ENCODE assay signal across 12 cellular contexts in the genomic region with DNA sequence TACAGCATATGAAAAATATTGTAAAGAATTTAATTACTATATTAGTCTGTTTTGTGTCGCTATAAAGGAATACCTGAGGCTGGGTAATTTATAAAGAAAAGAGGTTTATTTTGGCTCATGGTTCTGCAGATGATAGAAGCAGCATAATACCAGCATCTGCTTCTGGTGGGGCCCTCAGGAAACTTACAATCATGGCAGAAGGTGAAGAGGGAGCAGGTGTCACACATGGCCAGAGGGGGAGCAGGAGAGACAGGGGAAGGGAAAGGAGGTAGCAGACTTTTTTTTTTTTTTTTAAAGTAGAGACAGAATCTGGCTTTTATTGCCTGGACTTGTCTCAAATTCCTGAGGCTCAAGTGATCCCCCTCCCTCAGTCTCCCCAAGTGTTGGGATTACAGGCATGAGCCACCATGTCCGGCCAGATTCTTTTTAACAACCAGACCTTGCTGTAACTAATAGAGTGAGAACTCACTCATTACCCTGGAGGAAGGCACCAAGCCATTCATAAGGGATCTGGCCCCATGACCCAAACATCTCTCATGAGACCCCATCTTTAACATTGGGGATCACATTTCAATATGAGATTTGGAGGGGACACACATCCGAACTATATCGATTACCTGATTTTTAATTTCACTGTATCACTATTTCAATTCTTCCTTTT.
DNase-seq lines count a peak whose midpoint lies in the region; ATAC-seq and TF ChIP-seq lines count a peak whose summit lies in the region.
"Had no signal": no experiment of that assay in that cellular context is flagged by ENCODE, and none has a peak within 500 bp of the region (broad histone marks: within the 10 kb centered on the region; RNA-seq: fewer than 3 reads in every experiment).

No MANE protein-coding gene starts in this region.

- no peaks in the 10 kb centered on the region for H3K27me3 ChIP-seq in CD4-positive, CD25-positive, alpha-beta regulatory T cell (ENCODE audit: control insufficient read depth, insufficient read depth, low read length)
- no peaks in the 10 kb centered on the region for H3K27me3 ChIP-seq in uterus
- H3K27me3 ChIP-seq: tibial nerve had no signal

- no peak overlapping the region for H3K4me3 Mint-ChIP-seq in CD4-positive, CD25-positive, alpha-beta regulatory T cell
- H3K4me3 Mint-ChIP-seq in T-helper 17 cell, result no peak overlapping the region

- TF ChIP-seq POLR2A in uterus (IDR thresholded peaks at IDR 0.05), result no peak

- H3K27ac Mint-ChIP-seq in CD4-positive, CD25-positive, alpha-beta regulatory T cell, result peak overlapping the region in 1 of 3 donors; percentile 61
- H3K27ac Mint-ChIP-seq in T-helper 17 cell, result no peak overlapping the region

- peak; percentile 31; the same call in 1 of the 2 replicates for TF ChIP-seq CTCF in GM12875 (IDR thresholded peaks at IDR 0.05; ENCODE audit: borderline replicate concordance, insufficient read depth, low read depth, low read length)
- TF ChIP-seq CTCF in fibroblast of pulmonary artery (IDR thresholded peaks at IDR 0.05; ENCODE audit: low read length, missing control alignments), result peak; percentile 18
- no peak for TF ChIP-seq CTCF in uterus (IDR thresholded peaks at IDR 0.05)

- H3K4me1 Mint-ChIP-seq in CD4-positive, CD25-positive, alpha-beta regulatory T cell, result peaks cover 2 to 13% (median 10%) of the 10 kb centered on the region in 4 donors
- peaks cover 6% of the 10 kb centered on the region for H3K4me1 Mint-ChIP-seq in T-helper 17 cell

- no peaks in the 10 kb centered on the region for H3K27me3 Mint-ChIP-seq in CD4-positive, CD25-positive, alpha-beta regulatory T cell
- H3K27me3 Mint-ChIP-seq in T-helper 17 cell, result no peaks in the 10 kb centered on the region

- H3K9me3 Mint-ChIP-seq in CD4-positive, CD25-positive, alpha-beta regulatory T cell, result no peaks in the 10 kb centered on the region

- intact Hi-C loops in uterus (cut with DNase I; ENCODE audit: low total_unique reads), result no loop called here
- intact Hi-C loops in left colon (cut with DNase I, micrococcal nuclease), result no loop called here

- H3K36me3 ChIP-seq in CD4-positive, CD25-positive, alpha-beta regulatory T cell (ENCODE audit: control insufficient read depth, insufficient read depth, low read length), result peaks cover 2% of the 10 kb centered on the region
- no peaks in the 10 kb centered on the region for H3K36me3 ChIP-seq in uterus
- H3K36me3 ChIP-seq: tibial nerve had no signal

- no peaks in the 10 kb centered on the region for H3K4me1 ChIP-seq in CD4-positive, CD25-positive, alpha-beta regulatory T cell (ENCODE audit: control insufficient read depth, insufficient read depth, low read length, poor library complexity, severe bottlenecking)
- peaks cover 0 to 8% of the 10 kb centered on the region in 2 donors for H3K4me1 ChIP-seq in uterus

- H3K4me3 ChIP-seq in CD4-positive, CD25-positive, alpha-beta regulatory T cell (ENCODE audit: low read depth, low read length), result no peak overlapping the region
- no peak overlapping the region for H3K4me3 ChIP-seq in GM12875 (ENCODE audit: low read depth, low read length)
- no peak overlapping the region for H3K4me3 ChIP-seq in fibroblast of pulmonary artery (replicated peaks; ENCODE audit: low read depth, low read length)
- no peak overlapping the region for H3K4me3 ChIP-seq in uterus
- H3K4me3 ChIP-seq: tibial nerve had no signal

- H3K27ac ChIP-seq in CD4-positive, CD25-positive, alpha-beta regulatory T cell (ENCODE audit: insufficient read depth, low read length, poor library complexity, severe bottlenecking), result no peak overlapping the region
- no peak overlapping the region for H3K27ac ChIP-seq in uterus
- H3K27ac ChIP-seq: tibial nerve had no signal

- no peaks in the 10 kb centered on the region for H3K9me3 ChIP-seq in CD4-positive, CD25-positive, alpha-beta regulatory T cell (ENCODE audit: control insufficient read depth in 2 of 2, low read length in 2 of 2)
- H3K9me3 ChIP-seq in T-helper 17 cell (ENCODE audit: control insufficient read depth, low read length, poor library complexity, severe bottlenecking), result no peaks in the 10 kb centered on the region
- no peaks in the 10 kb centered on the region for H3K9me3 ChIP-seq in uterus
- H3K9me3 ChIP-seq: tibial nerve had no signal

- ATAC-seq in CD4-positive, CD25-positive, alpha-beta regulatory T cell (ENCODE audit: low read depth in 2 of 2), result no peak
- ATAC-seq in T-helper 17 cell (peak; percentile 50), GM21526 (IDR thresholded peaks at IDR 0.05; ENCODE audit: low FRiP score, unreplicated experiment) (no peak), left colon (no peak)

- DNase-seq in CD4-positive, CD25-positive, alpha-beta regulatory T cell, result peak in 2 of 3 donors; percentile 12 to 52
- DNase-seq in T-helper 17 cell (no peak), fibroblast of pulmonary artery (ENCODE audit: low read depth) (no peak), HuH-7 (ENCODE audit: low spot score) (no peak), uterus (no peak), left colon (no peak)
- DNase-seq: GOT3, midbrain, NCI-H774 had no signal

- H3K36me3 Mint-ChIP-seq in CD4-positive, CD25-positive, alpha-beta regulatory T cell, result peaks cover 15% of the 10 kb centered on the region
- H3K36me3 Mint-ChIP-seq in T-helper 17 cell (ENCODE audit: low read depth), result peaks cover 5% of the 10 kb centered on the region

Comparison
In these comparisons a context has a peak if more than half of its experiments do, and no peak if none do; other contexts are left out.
1. DNase-seq: peak in CD4-positive, CD25-positive, alpha-beta regulatory T cell (2 of 3); none in T-helper 17 cell (0 of 3), fibroblast of pulmonary artery (single experiment), HuH-7 (single experiment), uterus (0 of 2) and left colon (0 of 2).
2. CTCF ChIP-seq: peak in GM12875 (single experiment) and fibroblast of pulmonary artery (single experiment); none in uterus (0 of 4).